ENCODE assay signal across 1 cellular context in the genomic region with DNA sequence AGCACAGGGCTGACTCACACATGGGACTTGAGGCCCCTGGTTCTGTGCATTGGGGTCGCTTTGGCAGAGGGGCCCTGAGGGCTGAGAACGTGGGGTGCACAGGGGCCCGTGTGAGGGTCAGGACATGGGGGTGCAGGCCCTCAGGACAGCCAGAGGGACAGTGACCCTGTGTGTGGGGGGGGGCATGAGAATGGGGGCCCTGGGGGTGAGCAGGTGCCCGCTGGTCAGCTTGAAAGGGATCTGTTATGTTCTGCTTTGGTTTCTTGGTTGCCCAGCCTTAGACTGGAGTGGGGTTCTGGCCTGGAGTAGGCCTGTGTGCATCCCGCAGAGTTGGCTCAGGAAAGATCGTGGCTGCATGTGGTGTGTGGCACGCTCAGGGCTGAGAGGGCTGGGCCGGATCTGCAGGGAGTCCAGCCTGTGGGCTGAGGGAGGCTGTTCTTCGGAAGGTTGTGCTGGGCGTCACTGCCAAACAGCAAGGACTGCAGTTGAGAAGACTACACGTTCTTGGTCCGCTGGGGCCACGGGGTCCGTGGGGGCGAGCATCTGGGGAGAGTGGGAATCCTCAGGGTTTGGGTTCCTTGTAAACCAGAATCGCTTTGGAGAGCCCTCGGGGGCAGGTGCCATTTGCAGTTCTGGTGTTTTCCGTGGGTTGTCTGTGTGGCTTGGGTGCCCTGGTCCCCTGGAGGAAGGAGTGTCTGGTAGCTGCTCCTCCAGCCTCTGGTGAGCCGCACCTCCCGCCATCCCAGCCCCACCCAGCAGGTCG.
TF ChIP-seq lines count a peak whose summit lies in the region.

No MANE protein-coding gene starts in this region.

TF ChIP-seq in IMR-90, 13 proteins besides CTCF, POLR2A, EP300 and RAD21:
- TF ChIP-seq, protein P1, sequence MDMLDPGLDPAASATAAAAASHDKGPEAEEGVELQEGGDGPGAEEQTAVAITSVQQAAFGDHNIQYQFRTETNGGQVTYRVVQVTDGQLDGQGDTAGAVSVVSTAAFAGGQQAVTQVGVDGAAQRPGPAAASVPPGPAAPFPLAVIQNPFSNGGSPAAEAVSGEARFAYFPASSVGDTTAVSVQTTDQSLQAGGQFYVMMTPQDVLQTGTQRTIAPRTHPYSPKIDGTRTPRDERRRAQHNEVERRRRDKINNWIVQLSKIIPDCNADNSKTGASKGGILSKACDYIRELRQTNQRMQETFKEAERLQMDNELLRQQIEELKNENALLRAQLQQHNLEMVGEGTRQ (IDR thresholded peaks at IDR 0.05; ENCODE audit: low read depth, low read length), result no peak
- TF ChIP-seq CHD1 (IDR thresholded peaks at IDR 0.05; ENCODE audit: low read depth, low read length) (no peak), MXI1 (IDR thresholded peaks at IDR 0.05; ENCODE audit: borderline replicate concordance, low read depth, low read length) (no peak), BHLHE40 (IDR thresholded peaks at IDR 0.05; ENCODE audit: low read depth, low read length) (no peak), RCOR1 (IDR thresholded peaks at IDR 0.05; ENCODE audit: insufficient replicate concordance, low read length) (no peak), ELK1 (IDR thresholded peaks at IDR 0.05; ENCODE audit: borderline replicate concordance, low read depth, low read length) (no peak), RFX5 (IDR thresholded peaks at IDR 0.05; ENCODE audit: low read depth, low read length) (no peak), CEBPB (IDR thresholded peaks at IDR 0.05; ENCODE audit: low read depth, low read length) (no peak), FOS (IDR thresholded peaks at IDR 0.05; ENCODE audit: low read depth, low read length) (no peak), MAZ (IDR thresholded peaks at IDR 0.05; ENCODE audit: borderline replicate concordance, low read depth, low read length) (no peak), NFE2L2 (IDR thresholded peaks at IDR 0.05; ENCODE audit: low read depth, low read length) (no peak), MAFK (IDR thresholded peaks at IDR 0.05; ENCODE audit: low read depth, low read length) (no peak), SMC3 (IDR thresholded peaks at IDR 0.05; ENCODE audit: low read depth, low read length) (no peak)
